21 cellular contexts compared by ENCODE assay signal in the genomic region with DNA sequence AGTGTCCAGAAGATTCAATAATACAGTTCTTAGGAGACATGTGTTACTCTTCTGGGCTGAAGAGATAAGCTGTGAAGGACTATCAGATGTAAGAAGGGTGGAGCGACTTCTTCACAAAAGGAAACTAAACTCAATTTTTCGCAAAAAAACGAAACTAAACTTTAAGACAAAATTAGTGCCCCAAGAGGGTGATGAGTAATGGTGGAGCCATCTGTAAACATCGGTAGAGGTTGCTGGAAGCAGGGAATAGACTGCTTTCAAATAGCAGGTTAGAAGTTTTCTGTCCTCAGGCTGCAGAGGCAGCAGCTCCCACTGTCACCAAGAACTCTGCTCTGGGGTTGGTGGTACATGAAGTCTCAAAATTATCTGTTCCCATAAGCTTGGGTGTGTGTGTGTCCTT.
DNase-seq lines count a peak whose midpoint lies in the region; ATAC-seq, FAIRE-seq and TF ChIP-seq lines count a peak whose summit lies in the region.
"Had no signal": no experiment of that assay in that cellular context is flagged by ENCODE, and none has a peak within 500 bp of the region (broad histone marks: within the 10 kb centered on the region; RNA-seq: fewer than 3 reads in every experiment).

No MANE protein-coding gene starts in this region.

- H3K9me2 ChIP-seq in MM.1S (replicated peaks; ENCODE audit: insufficient read depth, low read length), result no peaks in the 10 kb centered on the region

- no peak overlapping the region for H4K91ac ChIP-seq in mesenchymal stem cell (ENCODE audit: low read length)

- TF ChIP-seq CTCF in MM.1S (IDR thresholded peaks at IDR 0.05; ENCODE audit: low read length) (no peak), astrocyte (IDR thresholded peaks at IDR 0.05; ENCODE audit: insufficient read depth, low read depth, low read length) (no peak)

- no peaks in the 10 kb centered on the region for H4K20me1 ChIP-seq in MM.1S (ENCODE audit: insufficient read depth, low read length)
- H4K20me1 ChIP-seq in astrocyte (ENCODE audit: insufficient read depth, low read length), result no peaks in the 10 kb centered on the region

- H2BK120ac ChIP-seq in mesenchymal stem cell (ENCODE audit: low read depth, low read length), result no peak overlapping the region

- H2BK12ac ChIP-seq in mesenchymal stem cell (ENCODE audit: low read length in 2 of 2), result no peak overlapping the region

- H3K4me2 ChIP-seq in MM.1S (ENCODE audit: low read depth, low read length) (peak overlapping the region; percentile 76), astrocyte (ENCODE audit: low read length) (peak overlapping the region; percentile 45), mesenchymal stem cell (ENCODE audit: low read length, poor library complexity, severe bottlenecking) (no peak overlapping the region)

- no peaks in the 10 kb centered on the region for H3K36me3 ChIP-seq in MM.1S (replicated peaks; ENCODE audit: insufficient read depth, low read length)
- no peaks in the 10 kb centered on the region for H3K36me3 ChIP-seq in astrocyte (ENCODE audit: insufficient read depth, low read length)
- no peaks in the 10 kb centered on the region for H3K36me3 ChIP-seq in mesenchymal stem cell (ENCODE audit: control insufficient read depth in 1 of 2, insufficient read depth in 2 of 2, low read depth in 1 of 2, low read length in 2 of 2)
- H3K36me3 ChIP-seq: vagina had no signal

- no peak overlapping the region for H2AK5ac ChIP-seq in mesenchymal stem cell (ENCODE audit: low read length, severe bottlenecking)

- H3K4me1 ChIP-seq in MM.1S (ENCODE audit: low read length) (peaks cover 22% of the 10 kb centered on the region), astrocyte (ENCODE audit: insufficient read depth, low read length) (no peaks in the 10 kb centered on the region), mesenchymal stem cell (ENCODE audit: control insufficient read depth, insufficient read depth, low read depth, low read length) (no peaks in the 10 kb centered on the region)
- H3K4me1 ChIP-seq: body of pancreas, vagina had no signal

- no peak overlapping the region for H3K18ac ChIP-seq in mesenchymal stem cell (ENCODE audit: low read depth in 1 of 2, low read length in 2 of 2)

- no peak overlapping the region for H3K14ac ChIP-seq in mesenchymal stem cell (ENCODE audit: low read length in 2 of 2)

- H3K27ac ChIP-seq in MM.1S (ENCODE audit: low read length) (peak overlapping the region; percentile 64; the same call in 1 of the 2 replicates), astrocyte (ENCODE audit: low read depth, low read length) (no peak overlapping the region), mesenchymal stem cell (ENCODE audit: low read length, poor library complexity, severe bottlenecking) (no peak overlapping the region)
- H3K27ac ChIP-seq: body of pancreas, coronary artery, vagina had no signal

- no peak for FAIRE-seq in astrocyte (lab: Jason Lieb, UNC)
- FAIRE-seq: D721Med, endothelial cell of umbilical vein had no signal

- H3K4me3 ChIP-seq in MM.1S (ENCODE audit: low read length), result peak overlapping the region; percentile 52
- no peak overlapping the region for H3K4me3 ChIP-seq in astrocyte (ENCODE audit: insufficient read depth, low read depth, low read length)
- H3K4me3 ChIP-seq in mesenchymal stem cell (ENCODE audit: insufficient read depth in 1 of 2, low read depth in 1 of 2, low read length in 2 of 2), result peak overlapping the region in 1 of 2 experiments; percentile 64
- H3K4me3 ChIP-seq: body of pancreas, coronary artery, lung, vagina had no signal

- H3K4me3 Mint-ChIP-seq in astrocyte (ENCODE audit: unreplicated experiment), result no peak overlapping the region
- H3K4me3 Mint-ChIP-seq: activated naive CD4-positive, alpha-beta T cell treated with anti-CD3 and anti-CD28 coated beads, Interleukin-2, amount 10 ng/mL, durations not matched to agents 7 days and 5 days; naive thymus-derived CD8-positive, alpha-beta T cell had no signal

- H3K79me2 ChIP-seq in MM.1S (ENCODE audit: low read length) (no peaks in the 10 kb centered on the region), astrocyte (ENCODE audit: insufficient read depth, low read length) (no peaks in the 10 kb centered on the region)

- H2AFZ ChIP-seq in MM.1S (ENCODE audit: low read length) (peak overlapping the region; percentile 63), astrocyte (ENCODE audit: low read depth, low read length) (no peak overlapping the region), mesenchymal stem cell (ENCODE audit: low read depth, low read length) (no peak overlapping the region)

- no peak overlapping the region for H3K27ac Mint-ChIP-seq in astrocyte (ENCODE audit: unreplicated experiment)
- H3K27ac Mint-ChIP-seq: activated naive CD4-positive, alpha-beta T cell treated with anti-CD3 and anti-CD28 coated beads, Interleukin-2, amount 10 ng/mL, durations not matched to agents 7 days and 5 days; naive thymus-derived CD8-positive, alpha-beta T cell had no signal

- H3K36me3 Mint-ChIP-seq in astrocyte (ENCODE audit: low read depth, unreplicated experiment), result no peaks in the 10 kb centered on the region
- H3K36me3 Mint-ChIP-seq: activated naive CD4-positive, alpha-beta T cell treated with anti-CD3 and anti-CD28 coated beads, Interleukin-2, amount 10 ng/mL, durations not matched to agents 7 days and 5 days had no signal

- no peaks in the 10 kb centered on the region for H3K27me3 Mint-ChIP-seq in astrocyte (ENCODE audit: low read depth, unreplicated experiment)
- H3K27me3 Mint-ChIP-seq: activated naive CD4-positive, alpha-beta T cell treated with anti-CD3 and anti-CD28 coated beads, Interleukin-2, amount 10 ng/mL, durations not matched to agents 7 days and 5 days; naive thymus-derived CD8-positive, alpha-beta T cell had no signal

- H2BK15ac ChIP-seq in mesenchymal stem cell (ENCODE audit: low read depth, poor library complexity, severe bottlenecking), result no peak overlapping the region

- no peaks in the 10 kb centered on the region for H3K9me3 Mint-ChIP-seq in astrocyte (ENCODE audit: unreplicated experiment)
- H3K9me3 Mint-ChIP-seq: activated naive CD4-positive, alpha-beta T cell treated with anti-CD3 and anti-CD28 coated beads, Interleukin-2, amount 10 ng/mL, durations not matched to agents 7 days and 5 days had no signal

- no peak overlapping the region for H4K8ac ChIP-seq in mesenchymal stem cell (ENCODE audit: low read length)

- H3K79me1 ChIP-seq in mesenchymal stem cell (replicated peaks; ENCODE audit: low read length, poor library complexity, severe bottlenecking), result no peaks in the 10 kb centered on the region

- H3K9ac ChIP-seq in MM.1S (ENCODE audit: low read length) (peak overlapping the region; percentile 24; the same call in 1 of the 2 replicates), astrocyte (ENCODE audit: low read length) (no peak overlapping the region), mesenchymal stem cell (ENCODE audit: low read length) (peak overlapping the region; percentile 34)

- 9% methylated on average over 1 of the region's 4 CpGs for WGBS in mesenchymal stem cell

- ATAC-seq in HG02588 (IDR thresholded peaks at IDR 0.05; ENCODE audit: unreplicated experiment), result no peak
- ATAC-seq in HG02678 (IDR thresholded peaks at IDR 0.05; ENCODE audit: unreplicated experiment), result no peak
- ATAC-seq: body of pancreas; naive thymus-derived CD8-positive, alpha-beta T cell had no signal

- H3K27me3 ChIP-seq in MM.1S (replicated peaks; ENCODE audit: insufficient read depth, low read length) (no peaks in the 10 kb centered on the region), astrocyte (ENCODE audit: insufficient read depth, low read length) (no peaks in the 10 kb centered on the region), mesenchymal stem cell (ENCODE audit: control insufficient read depth in 1 of 2, insufficient read depth in 1 of 2, low read length in 2 of 2) (peaks cover 0 to 3% of the 10 kb centered on the region in 2 experiments)
- H3K27me3 ChIP-seq: body of pancreas, vagina had no signal

- peaks cover 17% of the 10 kb centered on the region for H3F3A ChIP-seq in MM.1S (ENCODE audit: insufficient read depth, low read length)

- H3K9me3 ChIP-seq in MM.1S (replicated peaks; ENCODE audit: insufficient read depth, low read length) (no peaks in the 10 kb centered on the region), astrocyte (ENCODE audit: insufficient read depth, low read depth, low read length) (no peaks in the 10 kb centered on the region), mesenchymal stem cell (ENCODE audit: control insufficient read depth, low read length) (no peaks in the 10 kb centered on the region)
- H3K9me3 ChIP-seq: body of pancreas, vagina had no signal

- DNase-seq in EL, result peak; percentile 69
- DNase-seq in MM.1S, result peak; percentile 76
- no peak for DNase-seq in astrocyte (ENCODE audit: low read depth)
- DNase-seq in mesenchymal stem cell, result peak; percentile 66
- no peak for DNase-seq in CD1c-positive myeloid dendritic cell (ENCODE audit: extremely low spot score)
- no peak for DNase-seq in COR-L47 (lab: John Stamatoyannopoulos, UW)
- DNase-seq: activated naive CD4-positive, alpha-beta T cell treated with anti-CD3 and anti-CD28 coated beads, Interleukin-2, amount 10 ng/mL, durations not matched to agents 7 days and 5 days; activated T-cell treated with anti-CD3 and anti-CD28 coated beads for 4 hours; body of pancreas; head of caudate nucleus; naive thymus-derived CD8-positive, alpha-beta T cell; NCI-H187 treated with DMSO at 0.1 percent for 48 hours; NCI-H524; stimulated activated CD4-positive, alpha-beta T cell treated with anti-CD3 and anti-CD28 coated beads, Interleukin-4, amount 100 ng/mL, for 1 hour had no signal

- no peak overlapping the region for H2BK5ac ChIP-seq in mesenchymal stem cell (ENCODE audit: low read depth, low read length, poor library complexity, severe bottlenecking)

- no peak overlapping the region for H3K4ac ChIP-seq in mesenchymal stem cell (ENCODE audit: low read depth in 1 of 2, low read length in 2 of 2)

- H3K23ac ChIP-seq in mesenchymal stem cell (ENCODE audit: low read length in 2 of 2), result no peak overlapping the region

- H3K4me1 Mint-ChIP-seq in astrocyte (ENCODE audit: low read depth, unreplicated experiment), result peaks cover 5% of the 10 kb centered on the region
- H3K4me1 Mint-ChIP-seq: activated naive CD4-positive, alpha-beta T cell treated with anti-CD3 and anti-CD28 coated beads, Interleukin-2, amount 10 ng/mL, durations not matched to agents 7 days and 5 days had no signal

Comparison
In these comparisons a context has a peak if more than half of its experiments do, and no peak if none do; other contexts are left out.
1. DNase-seq: peak in EL (single experiment), MM.1S (single experiment) and mesenchymal stem cell (single experiment); none in astrocyte (single experiment), CD1c-positive myeloid dendritic cell (single experiment) and COR-L47 (single experiment).